ENCODE assay signal across 1 cellular context in genomic region chr1:206782448-206782847, GRCh38.
TF ChIP-seq lines count a peak whose summit lies in the region.

No MANE protein-coding gene starts in this region.

TF ChIP-seq in GM12878, 131 proteins besides CTCF, POLR2A, EP300 and RAD21 (continued from another document and continues in another):
- TF ChIP-seq EZH2 (IDR thresholded peaks at IDR 0.05; ENCODE audit: borderline replicate concordance, control insufficient read depth, low read depth, low read length) (no peak), CUX1 (IDR thresholded peaks at IDR 0.05; ENCODE audit: insufficient replicate concordance, low read depth, low read length) (no peak), ZNF207 (IDR thresholded peaks at IDR 0.05; ENCODE audit: borderline replicate concordance) (no peak), CHD1 (IDR thresholded peaks at IDR 0.05; ENCODE audit: low read depth, low read length) (no peak), CBX3 (IDR thresholded peaks at IDR 0.05; ENCODE audit: borderline replicate concordance, low read depth) (no peak), ZBED1 (IDR thresholded peaks at IDR 0.05; ENCODE audit: borderline replicate concordance) (no peak), KAT2A (conservative IDR thresholded peaks at IDR 0.05; ENCODE audit: control insufficient read depth, low read depth, low read length) (no peak), BCL11A (IDR thresholded peaks at IDR 0.05; ENCODE audit: low read depth, low read length) (peak; percentile 81), ZNF384 (IDR thresholded peaks at IDR 0.05; ENCODE audit: borderline replicate concordance, low read depth, low read length) (no peak), MEF2B (IDR thresholded peaks at IDR 0.05; ENCODE audit: partially characterized antibody, poor library complexity, severe bottlenecking) (peak; percentile 97), ZBTB4 (CRISPR knock-in tag; IDR thresholded peaks at IDR 0.05) (no peak), IRF3 (IDR thresholded peaks at IDR 0.05) (no peak), TCF3 (IDR thresholded peaks at IDR 0.05; ENCODE audit: borderline replicate concordance, insufficient read depth, low read depth, low read length) (0 out of 2 replicates have a peak, but pooled peaks have one; percentile 44), PML (IDR thresholded peaks at IDR 0.05; ENCODE audit: low read length) (no peak), MYC (IDR thresholded peaks at IDR 0.05; ENCODE audit: insufficient read depth, insufficient read length, insufficient replicate concordance, low read length, severe bottlenecking) (no peak), RCOR1 (conservative IDR thresholded peaks at IDR 0.05; ENCODE audit: low read depth, low read length) (no peak), POLR2AphosphoS5 (IDR thresholded peaks at IDR 0.05; ENCODE audit: low read length) (no peak), BCLAF1 (IDR thresholded peaks at IDR 0.05) (no peak), JUND (IDR thresholded peaks at IDR 0.05; ENCODE audit: low read depth, low read length) (no peak), TCF7 (IDR thresholded peaks at IDR 0.05; ENCODE audit: borderline replicate concordance) (no peak), SREBF1 (IDR thresholded peaks at IDR 0.05; ENCODE audit: low read length) (no peak), IRF5 (IDR thresholded peaks at IDR 0.05; ENCODE audit: borderline replicate concordance) (no peak), SMARCA5 (IDR thresholded peaks at IDR 0.05) (no peak), GABPA (IDR thresholded peaks at IDR 0.05; ENCODE audit: low read depth) (no peak)
- TF ChIP-seq, protein P1, sequence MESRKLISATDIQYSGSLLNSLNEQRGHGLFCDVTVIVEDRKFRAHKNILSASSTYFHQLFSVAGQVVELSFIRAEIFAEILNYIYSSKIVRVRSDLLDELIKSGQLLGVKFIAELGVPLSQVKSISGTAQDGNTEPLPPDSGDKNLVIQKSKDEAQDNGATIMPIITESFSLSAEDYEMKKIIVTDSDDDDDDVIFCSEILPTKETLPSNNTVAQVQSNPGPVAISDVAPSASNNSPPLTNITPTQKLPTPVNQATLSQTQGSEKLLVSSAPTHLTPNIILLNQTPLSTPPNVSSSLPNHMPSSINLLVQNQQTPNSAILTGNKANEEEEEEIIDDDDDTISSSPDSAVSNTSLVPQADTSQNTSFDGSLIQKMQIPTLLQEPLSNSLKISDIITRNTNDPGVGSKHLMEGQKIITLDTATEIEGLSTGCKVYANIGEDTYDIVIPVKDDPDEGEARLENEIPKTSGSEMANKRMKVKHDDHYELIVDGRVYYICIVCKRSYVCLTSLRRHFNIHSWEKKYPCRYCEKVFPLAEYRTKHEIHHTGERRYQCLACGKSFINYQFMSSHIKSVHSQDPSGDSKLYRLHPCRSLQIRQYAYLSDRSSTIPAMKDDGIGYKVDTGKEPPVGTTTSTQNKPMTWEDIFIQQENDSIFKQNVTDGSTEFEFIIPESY (IDR thresholded peaks at IDR 0.05) = no peak
- TF ChIP-seq, protein P2, sequence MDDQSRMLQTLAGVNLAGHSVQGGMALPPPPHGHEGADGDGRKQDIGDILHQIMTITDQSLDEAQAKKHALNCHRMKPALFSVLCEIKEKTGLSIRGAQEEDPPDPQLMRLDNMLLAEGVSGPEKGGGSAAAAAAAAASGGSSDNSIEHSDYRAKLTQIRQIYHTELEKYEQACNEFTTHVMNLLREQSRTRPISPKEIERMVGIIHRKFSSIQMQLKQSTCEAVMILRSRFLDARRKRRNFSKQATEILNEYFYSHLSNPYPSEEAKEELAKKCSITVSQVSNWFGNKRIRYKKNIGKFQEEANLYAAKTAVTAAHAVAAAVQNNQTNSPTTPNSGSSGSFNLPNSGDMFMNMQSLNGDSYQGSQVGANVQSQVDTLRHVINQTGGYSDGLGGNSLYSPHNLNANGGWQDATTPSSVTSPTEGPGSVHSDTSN (IDR thresholded peaks at IDR 0.05; ENCODE audit: insufficient replicate concordance, low read depth, low read length) = no peak
- TF ChIP-seq, protein P3, sequence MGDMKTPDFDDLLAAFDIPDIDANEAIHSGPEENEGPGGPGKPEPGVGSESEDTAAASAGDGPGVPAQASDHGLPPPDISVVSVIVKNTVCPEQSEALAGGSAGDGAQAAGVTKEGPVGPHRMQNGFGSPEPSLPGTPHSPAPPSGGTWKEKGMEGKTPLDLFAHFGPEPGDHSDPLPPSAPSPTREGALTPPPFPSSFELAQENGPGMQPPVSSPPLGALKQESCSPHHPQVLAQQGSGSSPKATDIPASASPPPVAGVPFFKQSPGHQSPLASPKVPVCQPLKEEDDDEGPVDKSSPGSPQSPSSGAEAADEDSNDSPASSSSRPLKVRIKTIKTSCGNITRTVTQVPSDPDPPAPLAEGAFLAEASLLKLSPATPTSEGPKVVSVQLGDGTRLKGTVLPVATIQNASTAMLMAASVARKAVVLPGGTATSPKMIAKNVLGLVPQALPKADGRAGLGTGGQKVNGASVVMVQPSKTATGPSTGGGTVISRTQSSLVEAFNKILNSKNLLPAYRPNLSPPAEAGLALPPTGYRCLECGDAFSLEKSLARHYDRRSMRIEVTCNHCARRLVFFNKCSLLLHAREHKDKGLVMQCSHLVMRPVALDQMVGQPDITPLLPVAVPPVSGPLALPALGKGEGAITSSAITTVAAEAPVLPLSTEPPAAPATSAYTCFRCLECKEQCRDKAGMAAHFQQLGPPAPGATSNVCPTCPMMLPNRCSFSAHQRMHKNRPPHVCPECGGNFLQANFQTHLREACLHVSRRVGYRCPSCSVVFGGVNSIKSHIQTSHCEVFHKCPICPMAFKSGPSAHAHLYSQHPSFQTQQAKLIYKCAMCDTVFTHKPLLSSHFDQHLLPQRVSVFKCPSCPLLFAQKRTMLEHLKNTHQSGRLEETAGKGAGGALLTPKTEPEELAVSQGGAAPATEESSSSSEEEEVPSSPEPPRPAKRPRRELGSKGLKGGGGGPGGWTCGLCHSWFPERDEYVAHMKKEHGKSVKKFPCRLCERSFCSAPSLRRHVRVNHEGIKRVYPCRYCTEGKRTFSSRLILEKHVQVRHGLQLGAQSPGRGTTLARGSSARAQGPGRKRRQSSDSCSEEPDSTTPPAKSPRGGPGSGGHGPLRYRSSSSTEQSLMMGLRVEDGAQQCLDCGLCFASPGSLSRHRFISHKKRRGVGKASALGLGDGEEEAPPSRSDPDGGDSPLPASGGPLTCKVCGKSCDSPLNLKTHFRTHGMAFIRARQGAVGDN (IDR thresholded peaks at IDR 0.05) = no peak
- TF ChIP-seq, protein P4, sequence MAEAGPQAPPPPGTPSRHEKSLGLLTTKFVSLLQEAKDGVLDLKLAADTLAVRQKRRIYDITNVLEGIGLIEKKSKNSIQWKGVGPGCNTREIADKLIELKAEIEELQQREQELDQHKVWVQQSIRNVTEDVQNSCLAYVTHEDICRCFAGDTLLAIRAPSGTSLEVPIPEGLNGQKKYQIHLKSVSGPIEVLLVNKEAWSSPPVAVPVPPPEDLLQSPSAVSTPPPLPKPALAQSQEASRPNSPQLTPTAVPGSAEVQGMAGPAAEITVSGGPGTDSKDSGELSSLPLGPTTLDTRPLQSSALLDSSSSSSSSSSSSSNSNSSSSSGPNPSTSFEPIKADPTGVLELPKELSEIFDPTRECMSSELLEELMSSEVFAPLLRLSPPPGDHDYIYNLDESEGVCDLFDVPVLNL (IDR thresholded peaks at IDR 0.05; ENCODE audit: low read depth, low read length) = no peak
- TF ChIP-seq, protein P5, sequence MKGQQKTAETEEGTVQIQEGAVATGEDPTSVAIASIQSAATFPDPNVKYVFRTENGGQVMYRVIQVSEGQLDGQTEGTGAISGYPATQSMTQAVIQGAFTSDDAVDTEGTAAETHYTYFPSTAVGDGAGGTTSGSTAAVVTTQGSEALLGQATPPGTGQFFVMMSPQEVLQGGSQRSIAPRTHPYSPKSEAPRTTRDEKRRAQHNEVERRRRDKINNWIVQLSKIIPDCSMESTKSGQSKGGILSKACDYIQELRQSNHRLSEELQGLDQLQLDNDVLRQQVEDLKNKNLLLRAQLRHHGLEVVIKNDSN (IDR thresholded peaks at IDR 0.05; ENCODE audit: borderline replicate concordance, extremely low read length, insufficient read depth, low read depth, low read length) = no peak
